In the genomic region with DNA sequence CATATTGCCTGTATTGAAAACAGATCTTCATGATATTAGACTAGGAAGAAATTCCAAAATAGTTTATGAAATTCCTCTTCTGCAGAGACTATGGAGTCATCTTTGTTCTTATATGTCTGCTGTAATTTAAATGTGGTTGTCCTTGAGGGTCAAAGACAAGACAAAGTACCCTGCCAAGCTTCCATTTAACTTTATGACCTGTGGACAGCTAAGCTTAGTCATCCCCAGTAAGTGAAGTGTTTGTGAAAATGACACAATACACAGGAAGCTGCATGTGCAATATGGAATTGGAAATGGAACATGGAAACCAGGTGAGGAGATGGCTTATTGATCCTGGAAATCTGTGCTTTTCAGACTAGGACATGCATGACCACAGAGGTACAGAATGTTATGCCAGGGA, we compare ENCODE assay signal across 14 cellular contexts.
DNase-seq lines count a peak whose midpoint lies in the region; FAIRE-seq and TF ChIP-seq lines count a peak whose summit lies in the region.
"Had no signal": no experiment of that assay in that cellular context is flagged by ENCODE, and none has a peak within 500 bp of the region (broad histone marks: within the 10 kb centered on the region; RNA-seq: fewer than 3 reads in every experiment).

No MANE protein-coding gene starts in this region.

- no peak for TF ChIP-seq CTCF in bronchial epithelial cell (IDR thresholded peaks at IDR 0.05; ENCODE audit: insufficient read depth, low read length, severe bottlenecking)

- H3K36me3 ChIP-seq in GM23248 (ENCODE audit: low read depth) (no peaks in the 10 kb centered on the region), bronchial epithelial cell (ENCODE audit: control insufficient read depth, insufficient read depth, low read length) (no peaks in the 10 kb centered on the region)
- no peaks in the 10 kb centered on the region for H3K36me3 ChIP-seq in effector memory CD4-positive, alpha-beta T cell (ENCODE audit: control insufficient read depth, insufficient read depth, low read length)
- H3K36me3 ChIP-seq: HAP-1 had no signal

- H3K4me2 ChIP-seq in GM23248 (ENCODE audit: unreplicated experiment), result no peak overlapping the region
- H3K4me2 ChIP-seq: PC-9 had no signal

- no peaks in the 10 kb centered on the region for H3K9me2 ChIP-seq in GM23248 (ENCODE audit: insufficient read depth)

- H3K4me1 ChIP-seq in GM23248 (ENCODE audit: insufficient read depth), result peaks cover 7% of the 10 kb centered on the region; the same call in 1 of the 2 replicates
- H3K4me1 ChIP-seq in effector memory CD4-positive, alpha-beta T cell (ENCODE audit: control insufficient read depth, insufficient read depth, low read length, poor library complexity, severe bottlenecking), result no peaks in the 10 kb centered on the region
- H3K4me1 ChIP-seq: HAP-1 had no signal

- H2AFZ ChIP-seq in GM23248, result no peak overlapping the region
- H2AFZ ChIP-seq: PC-9 had no signal

- no peaks in the 10 kb centered on the region for H4K20me1 ChIP-seq in GM23248 (ENCODE audit: insufficient read depth)

- no peak overlapping the region for H3K27ac ChIP-seq in GM23248
- no peak overlapping the region for H3K27ac ChIP-seq in effector memory CD4-positive, alpha-beta T cell (ENCODE audit: insufficient read depth, low read length, poor library complexity, severe bottlenecking)
- H3K27ac ChIP-seq: PC-9 had no signal

- H3K27me3 ChIP-seq in GM23248 (replicated peaks; ENCODE audit: insufficient read depth), result no peaks in the 10 kb centered on the region
- no peaks in the 10 kb centered on the region for H3K27me3 ChIP-seq in bronchial epithelial cell (ENCODE audit: control insufficient read depth, insufficient read depth, low read length)
- H3K27me3 ChIP-seq in effector memory CD4-positive, alpha-beta T cell (replicated peaks; ENCODE audit: control insufficient read depth, insufficient read depth, low read length, poor library complexity, severe bottlenecking), result no peaks in the 10 kb centered on the region

- H3K79me2 ChIP-seq in GM23248 (ENCODE audit: insufficient read depth), result no peaks in the 10 kb centered on the region

- no peak overlapping the region for H3K4me3 ChIP-seq in GM23248
- H3K4me3 ChIP-seq in bronchial epithelial cell (ENCODE audit: low read depth, low read length), result no peak overlapping the region
- H3K4me3 ChIP-seq in effector memory CD4-positive, alpha-beta T cell (ENCODE audit: insufficient read depth, low read depth, low read length, poor library complexity, severe bottlenecking), result no peak overlapping the region
- H3K4me3 ChIP-seq: HAP-1, PC-9 had no signal

- no peaks in the 10 kb centered on the region for H3K9me3 ChIP-seq in GM23248 (ENCODE audit: low read depth)
- no peaks in the 10 kb centered on the region for H3K9me3 ChIP-seq in effector memory CD4-positive, alpha-beta T cell (ENCODE audit: control insufficient read depth, low read length)
- H3K9me3 ChIP-seq: HAP-1 had no signal

- no peak for FAIRE-seq in bronchial epithelial cell (lab: Jason Lieb, UNC)

- in situ Hi-C loops in GM23248 (cut with MboI), result no loop called here

- no peak overlapping the region for H3K9ac ChIP-seq in GM23248

- no peaks in the 10 kb centered on the region for H3F3A ChIP-seq in GM23248 (ENCODE audit: insufficient read depth)

- DNase-seq in AG20443 (ENCODE audit: low spot score) (peak; percentile 9), GM23248 (peak; percentile 44), bronchial epithelial cell (ENCODE audit: low read depth) (peak; percentile 12), renal cortical epithelial cell (ENCODE audit: low read depth) (peak; percentile 40), activated gamma-delta T cell (lab: John Stamatoyannopoulos, UW) (no peak), NCI-H2029 (lab: John Stamatoyannopoulos, UW) (no peak)
- no peak for DNase-seq in effector memory CD4-positive, alpha-beta T cell
- DNase-seq: Calu3; CD4-positive, alpha-beta memory T cell; NCI-H1417 treated with DMSO at 0.1 percent for 48 hours; NCI-H2029 treated with DMSO at 0.1 percent for 48 hours; NCI-H774; PC-9 had no signal

Comparison
In these comparisons a context has a peak if more than half of its experiments do, and no peak if none do; other contexts are left out.
1. DNase-seq: peak in AG20443 (single experiment), GM23248 (single experiment), bronchial epithelial cell (single experiment) and renal cortical epithelial cell (single experiment); none in effector memory CD4-positive, alpha-beta T cell (0 of 3), activated gamma-delta T cell (single experiment) and NCI-H2029 (single experiment).